In genomic region chr1:93878889-93879586, GRCh38 we compare ENCODE assay signal across 8 cellular contexts. TPM values are rescaled to one million over a fixed set of nuclear protein-coding genes. Genes with fewer than 3 reads are reported as not detected.
DNase-seq lines count a peak whose midpoint lies in the region; TF ChIP-seq lines count a peak whose summit lies in the region.

Gene DNTTIP2 (minus strand): TSS chr1:93879206. CDS start chr1:93879148, 58 bp downstream.

- TF ChIP-seq EP300 in neural cell (conservative IDR thresholded peaks at IDR 0.05; ENCODE audit: poor library complexity, severe bottlenecking) (peak; percentile 67), stomach (IDR thresholded peaks at IDR 0.05) (peak; percentile 49)

- H3K27ac ChIP-seq in neural cell (ENCODE audit: low read length) = peak within 1 kb of the TSS; percentile 97
- peak within 1 kb of the TSS; percentile 77 to 96 (median 92) for H3K27ac ChIP-seq in stomach

- H3K4me1 ChIP-seq in stomach = peaks cover 21 to 27% (median 25%) of the 10 kb centered on the region in 4 donors

- no peaks in the 10 kb centered on the region for H3K9me3 ChIP-seq in neural cell (ENCODE audit: low read length)
- H3K9me3 ChIP-seq in stomach = no peaks in the 10 kb centered on the region

- H3K79me2 ChIP-seq in neural cell (replicated peaks; ENCODE audit: insufficient read depth, low read length) = peaks cover 30% of the 10 kb centered on the region

- H3K27me3 ChIP-seq in H7 (ENCODE audit: control insufficient read depth, insufficient read depth, low read length) = no peaks in the 10 kb centered on the region
- no peaks in the 10 kb centered on the region for H3K27me3 ChIP-seq in neural cell (ENCODE audit: insufficient read depth, low read depth, low read length)
- no peaks in the 10 kb centered on the region for H3K27me3 ChIP-seq in stomach

- DNase-seq in ELR (ENCODE audit: low read depth) (peak; percentile 94), H7 (peak; percentile 89), M059J (ENCODE audit: low read depth) (peak; percentile 92), SIG-M5 (lab: John Stamatoyannopoulos, UW) (peak; percentile 10), activated gamma-delta T cell (lab: John Stamatoyannopoulos, UW) (peak; percentile 60), fibroblast of the conjunctiva (ENCODE audit: low read depth) (peak; percentile 74), stomach (peak; percentile 90)

- no peaks in the 10 kb centered on the region for H4K20me1 ChIP-seq in neural cell (ENCODE audit: insufficient read depth)

- peak within 1 kb of the TSS; percentile 85 for H3K9ac ChIP-seq in neural cell (ENCODE audit: low read length)

- H3K9me2 ChIP-seq in neural cell (ENCODE audit: insufficient read depth, low read length) = no peaks in the 10 kb centered on the region

- TF ChIP-seq CTCF in neural cell (IDR thresholded peaks at IDR 0.05; ENCODE audit: poor library complexity, severe bottlenecking) (no peak), stomach (IDR thresholded peaks at IDR 0.05) (no peak)

- no peaks in the 10 kb centered on the region for H3F3A ChIP-seq in neural cell (ENCODE audit: insufficient read depth, low read length, poor library complexity, severe bottlenecking)

- 0 to 1% (median 1%) methylated on average over 39 to 50 of the region's 50 CpGs for WGBS in stomach, 5 donors

- H3K4me3 ChIP-seq in H7 (ENCODE audit: insufficient read depth, low read depth, low read length) (peak within 1 kb of the TSS; percentile 92), neural cell (ENCODE audit: low read length) (peak within 1 kb of the TSS; percentile 92), stomach (peak within 1 kb of the TSS; percentile 71 to 92 (median 80))

- H3K36me3 ChIP-seq in H7 (replicated peaks; ENCODE audit: control insufficient read depth, insufficient read depth, low read length) (peaks cover 20% of the 10 kb centered on the region), neural cell (ENCODE audit: insufficient read depth, low read length) (no peaks in the 10 kb centered on the region), stomach (peaks cover 22 to 45% (median 39%) of the 10 kb centered on the region in 4 donors)

- peak in 2 of 4 donors; percentile 66 to 77 for TF ChIP-seq POLR2A in stomach (IDR thresholded peaks at IDR 0.05)

- H3K4me2 ChIP-seq in neural cell (ENCODE audit: low read length) = peak within 1 kb of the TSS; percentile 89

- intact Hi-C loops in stomach (cut with DNase I; ENCODE audit: low total_unique reads) = no loop called here

- peak within 1 kb of the TSS; percentile 94 for H2AFZ ChIP-seq in neural cell (ENCODE audit: low read depth, low read length)

- no peak for TF ChIP-seq RAD21 in neural cell (conservative IDR thresholded peaks at IDR 0.05)

TF ChIP-seq in neural cell, 6 proteins besides CTCF, POLR2A, EP300 and RAD21:
- TF ChIP-seq MXI1 (conservative IDR thresholded peaks at IDR 0.05; ENCODE audit: poor library complexity, severe bottlenecking) = peak; percentile 96
- peak; percentile 93 for TF ChIP-seq REST (IDR thresholded peaks at IDR 0.05; ENCODE audit: borderline replicate concordance)
- TF ChIP-seq SMC3 (conservative IDR thresholded peaks at IDR 0.05; ENCODE audit: poor library complexity) = no peak
- peak; percentile 98 for TF ChIP-seq TAF1 (IDR thresholded peaks at IDR 0.05; ENCODE audit: low read depth)
- peak; percentile 99 for TF ChIP-seq POLR2AphosphoS5 (IDR thresholded peaks at IDR 0.05)

RNA-seq across cellular contexts. Expression of gene DNTTIP2, which starts in this region (rescaled TPM):
- 45.9 and 75.9 TPM in 2 replicates for total RNA-seq in H7 (2014; rRNA removed; shearing (Covaris generic))
- total RNA-seq in M059J (2014; rRNA removed; shearing (Covaris generic)) = 26.7 and 50.1 TPM in 2 replicates
- 25.8 and 43.8 TPM in 2 replicates for polyA plus RNA-seq in neural cell
- 49.4 and 57.5 TPM in 2 replicates for polyA minus RNA-seq in neural cell
- 100 to 1,000 TPM in 1 of 5 donors, 10 to 100 TPM in 3, 1 to 10 TPM in 1; 8.7 to 107 (median 39.3) TPM for total RNA-seq in stomach
- polyA plus RNA-seq in stomach = 10 to 100 TPM; 44.2 to 48.9 (median 46.9) TPM

Comparison
In these comparisons a context has a peak if more than half of its experiments do, and no peak if none do; other contexts are left out.
1. Peak in every context shown above with its lines: DNase-seq, H3K4me3 ChIP-seq and H3K27ac ChIP-seq.
2. DNase-seq: peak in every context shown above with its lines; median percentile 94 in ELR; 92 in M059J; 90 in stomach; 89 in H7; 74 in fibroblast of the conjunctiva; 60 in activated gamma-delta T cell; 10 in SIG-M5.